Comparison of ENCODE assay signal across 8 cellular contexts in genomic region chr20:46406200-46406985, GRCh38. TPM values are rescaled to one million over a fixed set of nuclear protein-coding genes. Genes with fewer than 3 reads are reported as not detected.
DNase-seq lines count a peak whose midpoint lies in the region; TF ChIP-seq lines count a peak whose summit lies in the region.

Gene ELMO2, minus strand, starts transcription at chr20:46406615. Its CDS starts 12,133 bp downstream, at chr20:46394482.

- peaks cover 5% of the 10 kb centered on the region for H3K27me3 Mint-ChIP-seq in activated T-helper 2 cell treated with anti-CD3 and anti-CD28 coated beads, Interferon-gamma antibody, Interleukin-2, Interleukin-4, amounts not matched to agents 10 μg/mL and 5 μg/mL and 100 μg/mL, durations not matched to agents 14 hours and 24 hours and 36 hours (ENCODE audit: low read depth)
- no peaks in the 10 kb centered on the region for H3K27me3 Mint-ChIP-seq in nephron (ENCODE audit: low read depth)
- no peaks in the 10 kb centered on the region for H3K27me3 Mint-ChIP-seq in stimulated activated naive CD8-positive, alpha-beta T cell treated with anti-CD3 and anti-CD28 coated beads, Interleukin-15, Interleukin-2, amounts not matched to agents 100 ng/mL and 50 ng/mL, for 24 hours

- H3K4me3 Mint-ChIP-seq in activated T-helper 2 cell treated with anti-CD3 and anti-CD28 coated beads, Interferon-gamma antibody, Interleukin-2, Interleukin-4, amounts not matched to agents 10 μg/mL and 5 μg/mL and 100 μg/mL, durations not matched to agents 14 hours and 24 hours and 36 hours (ENCODE audit: low read depth): peak within 1 kb of the TSS; percentile 83
- peak within 1 kb of the TSS; percentile 87 to 92 (median 90) for H3K4me3 Mint-ChIP-seq in nephron
- peak within 1 kb of the TSS; percentile 86 for H3K4me3 Mint-ChIP-seq in stimulated activated naive CD8-positive, alpha-beta T cell treated with anti-CD3 and anti-CD28 coated beads, Interleukin-15, Interleukin-2, amounts not matched to agents 100 ng/mL and 50 ng/mL, for 24 hours

- H3K27ac ChIP-seq in RWPE1: peak within 1 kb of the TSS; percentile 79

- no peaks in the 10 kb centered on the region for H3K9me3 Mint-ChIP-seq in activated T-helper 2 cell treated with anti-CD3 and anti-CD28 coated beads, Interferon-gamma antibody, Interleukin-2, Interleukin-4, amounts not matched to agents 10 μg/mL and 5 μg/mL and 100 μg/mL, durations not matched to agents 14 hours and 24 hours and 36 hours
- no peaks in the 10 kb centered on the region for H3K9me3 Mint-ChIP-seq in nephron
- H3K9me3 Mint-ChIP-seq in stimulated activated naive CD8-positive, alpha-beta T cell treated with anti-CD3 and anti-CD28 coated beads, Interleukin-15, Interleukin-2, amounts not matched to agents 100 ng/mL and 50 ng/mL, for 24 hours: no peaks in the 10 kb centered on the region

- DNase-seq in Daoy (ENCODE audit: low read depth) (peak; percentile 95), GOT3 (lab: John Stamatoyannopoulos, UW) (peak; percentile 87), LNCaP clone FGC (ENCODE audit: low read depth) (peak; percentile 90), RWPE1 (ENCODE audit: low spot score) (peak; percentile 100), fibroblast of peridontal ligament (ENCODE audit: extremely low read depth) (peak; percentile 94)
- DNase-seq in activated T-helper 2 cell treated with anti-CD3 and anti-CD28 coated beads, Interferon-gamma antibody, Interleukin-2, Interleukin-4, amounts not matched to agents 10 μg/mL and 5 μg/mL and 100 μg/mL, durations not matched to agents 14 hours and 24 hours and 36 hours (ENCODE audit: low spot score): peak; percentile 93

- peaks cover 64% of the 10 kb centered on the region for H3K4me1 Mint-ChIP-seq in activated T-helper 2 cell treated with anti-CD3 and anti-CD28 coated beads, Interferon-gamma antibody, Interleukin-2, Interleukin-4, amounts not matched to agents 10 μg/mL and 5 μg/mL and 100 μg/mL, durations not matched to agents 14 hours and 24 hours and 36 hours (ENCODE audit: low read depth)
- H3K4me1 Mint-ChIP-seq in nephron: peaks cover 56% of the 10 kb centered on the region
- peaks cover 68% of the 10 kb centered on the region for H3K4me1 Mint-ChIP-seq in stimulated activated naive CD8-positive, alpha-beta T cell treated with anti-CD3 and anti-CD28 coated beads, Interleukin-15, Interleukin-2, amounts not matched to agents 100 ng/mL and 50 ng/mL, for 24 hours (ENCODE audit: low read depth)

- H3K36me3 Mint-ChIP-seq in activated T-helper 2 cell treated with anti-CD3 and anti-CD28 coated beads, Interferon-gamma antibody, Interleukin-2, Interleukin-4, amounts not matched to agents 10 μg/mL and 5 μg/mL and 100 μg/mL, durations not matched to agents 14 hours and 24 hours and 36 hours (ENCODE audit: low read depth): peaks cover 25% of the 10 kb centered on the region
- no peaks in the 10 kb centered on the region for H3K36me3 Mint-ChIP-seq in nephron (ENCODE audit: low read depth)
- peaks cover 10% of the 10 kb centered on the region for H3K36me3 Mint-ChIP-seq in stimulated activated naive CD8-positive, alpha-beta T cell treated with anti-CD3 and anti-CD28 coated beads, Interleukin-15, Interleukin-2, amounts not matched to agents 100 ng/mL and 50 ng/mL, for 24 hours (ENCODE audit: low read depth)

- H3K27ac Mint-ChIP-seq in activated T-helper 2 cell treated with anti-CD3 and anti-CD28 coated beads, Interferon-gamma antibody, Interleukin-2, Interleukin-4, amounts not matched to agents 10 μg/mL and 5 μg/mL and 100 μg/mL, durations not matched to agents 14 hours and 24 hours and 36 hours: peak within 1 kb of the TSS; percentile 86
- H3K27ac Mint-ChIP-seq in nephron: peak within 1 kb of the TSS; percentile 85 to 97 (median 97)
- H3K27ac Mint-ChIP-seq in stimulated activated naive CD8-positive, alpha-beta T cell treated with anti-CD3 and anti-CD28 coated beads, Interleukin-15, Interleukin-2, amounts not matched to agents 100 ng/mL and 50 ng/mL, for 24 hours: peak within 1 kb of the TSS; percentile 82

- CTCF ChIA-PET in RWPE1 (lab: Yijun Ruan, JAX): interaction anchor here (0.5 to 2.9 kb wide), 8 partner anchors 37 to 856 kb away, joined by 3 to 15 read pairs (median 4); no protein-coding TSS in a partner anchor

- H3K4me3 ChIP-seq in LNCaP clone FGC (ENCODE audit: low read depth, low read length): peak within 1 kb of the TSS; percentile 69

- intact Hi-C loops in activated T-helper 2 cell treated with anti-CD3 and anti-CD28 coated beads, Interferon-gamma antibody, Interleukin-2, Interleukin-4, amounts not matched to agents 10 μg/mL and 5 μg/mL and 100 μg/mL, durations not matched to agents 14 hours and 24 hours and 36 hours (cut with micrococcal nuclease): loop anchor here (1.0 to 2.0 kb wide), 2 partner anchors 42 to 318 kb away; partner anchors contain the start of gene NCOA5

- no peak for TF ChIP-seq CTCF in LNCaP clone FGC (IDR thresholded peaks at IDR 0.05; ENCODE audit: control insufficient read depth, extremely low read depth, insufficient read depth)
- TF ChIP-seq CTCF in RWPE1 (conservative IDR thresholded peaks at IDR 0.05; ENCODE audit: low read depth): no peak
- TF ChIP-seq CTCF in nephron (IDR thresholded peaks at IDR 0.05; ENCODE audit: unreplicated experiment in 3 of 3): peak in 1 of 3 experiments; percentile 9

- POLR2A ChIA-PET in RWPE1 (lab: Yijun Ruan, JAX; ENCODE audit: low non-redundant PET): interaction anchor here (1.3 kb wide), 1 partner anchor 47 kb away, joined by 11 read pairs; no protein-coding TSS in a partner anchor

RNA-seq across cellular contexts. Expression of gene ELMO2, which starts in this region (rescaled TPM):
- total RNA-seq in Daoy (2014; rRNA removed; shearing (Covaris generic)): 13.4 and 24.5 TPM in 2 replicates
- 59.1 and 63.2 TPM in 2 replicates for total RNA-seq in activated T-helper 2 cell treated with anti-CD3 and anti-CD28 coated beads, Interferon-gamma antibody, Interleukin-2, Interleukin-4, amounts not matched to agents 10 μg/mL and 5 μg/mL and 100 μg/mL, durations not matched to agents 14 hours and 24 hours and 36 hours

Comparison
In these comparisons a context has a peak if more than half of its experiments do, and no peak if none do; other contexts are left out.
1. Peak in every context shown above with its lines: DNase-seq, H3K4me3 ChIP-seq and H3K27ac ChIP-seq.